8 cellular contexts compared by ENCODE assay signal in genomic region chr1:198681831-198682756, GRCh38. TPM values are rescaled to one million over a fixed set of nuclear protein-coding genes. Genes with fewer than 3 reads are reported as not detected.
DNase-seq lines count a peak whose midpoint lies in the region; TF ChIP-seq lines count a peak whose summit lies in the region.

No MANE protein-coding gene starts in this region.

- peak; percentile 35 to 60 (median 54) for TF ChIP-seq POLR2A in spleen (IDR thresholded peaks at IDR 0.05)

- in situ Hi-C loops in GM23248 (cut with MboI), result loop anchor here (25.0 kb wide), 6 partner anchors 395 to 1170 kb away; partner anchors contain the start of genes C1orf53, LHX9 and NEK7

- H3K4me2 ChIP-seq in GM23248 (ENCODE audit: unreplicated experiment) (peak overlapping the region; percentile 61), hepatocyte (peak overlapping the region; percentile 70)

- H3K4me1 ChIP-seq in GM23248 (ENCODE audit: insufficient read depth), result peaks cover 70% of the 10 kb centered on the region
- peaks cover 11% of the 10 kb centered on the region for H3K4me1 ChIP-seq in adipocyte (ENCODE audit: control insufficient read depth, insufficient read depth, low read length)
- H3K4me1 ChIP-seq in hepatocyte (ENCODE audit: insufficient read depth), result peaks cover 14% of the 10 kb centered on the region
- H3K4me1 ChIP-seq in spleen, result peaks cover 56 to 100% (median 96%) of the 10 kb centered on the region in 6 donors

- DNase-seq in GM06990 (ENCODE audit: extremely low read depth, insufficient read length) (peak; percentile 71), GM23248 (peak; percentile 98), SKM-1 treated with dmso at 0.1 percent for 144 hours (lab: John Stamatoyannopoulos, UW; ENCODE audit: unreplicated experiment) (peak; percentile 100), adipocyte (ENCODE audit: low read depth) (peak; percentile 85), hepatocyte (ENCODE audit: low spot score) (peak; percentile 57), spleen (peak; percentile 89), SW 1271 (lab: John Stamatoyannopoulos, UW) (no peak)

- H3K36me3 ChIP-seq in GM06990 (ENCODE audit: control insufficient read depth, insufficient read depth, low read length) (no peaks in the 10 kb centered on the region), GM23248 (ENCODE audit: low read depth) (no peaks in the 10 kb centered on the region), KOPT-K1 (ENCODE audit: insufficient read depth, low read length) (peaks cover 8% of the 10 kb centered on the region), adipocyte (ENCODE audit: control insufficient read depth, insufficient read depth, low read length, severe bottlenecking) (no peaks in the 10 kb centered on the region), hepatocyte (replicated peaks; ENCODE audit: insufficient read depth, low read depth) (no peaks in the 10 kb centered on the region), spleen (peaks cover 0 to 15% (median 5%) of the 10 kb centered on the region in 6 donors)

- H3K79me2 ChIP-seq in GM23248 (ENCODE audit: insufficient read depth) (no peaks in the 10 kb centered on the region), hepatocyte (no peaks in the 10 kb centered on the region)

- peak overlapping the region; percentile 74 for H3K9ac ChIP-seq in GM23248
- H3K9ac ChIP-seq in adipocyte (ENCODE audit: low read length), result peak overlapping the region; percentile 66

- H4K20me1 ChIP-seq in GM23248 (ENCODE audit: insufficient read depth), result no peaks in the 10 kb centered on the region
- H4K20me1 ChIP-seq in hepatocyte (ENCODE audit: insufficient read depth, poor library complexity, severe bottlenecking), result no peaks in the 10 kb centered on the region

- TF ChIP-seq CTCF in GM06990 (IDR thresholded peaks at IDR 0.05; ENCODE audit: insufficient read depth, low read length, poor library complexity, severe bottlenecking) (no peak), hepatocyte (IDR thresholded peaks at IDR 0.05; ENCODE audit: poor library complexity) (no peak), spleen (IDR thresholded peaks at IDR 0.05 in 8 of 11, conservative IDR thresholded peaks at IDR 0.05 in 3 of 11) (peak in 1 of 11 experiments; percentile 18)

- intact Hi-C loops in spleen (cut with DNase I; ENCODE audit: low total_unique reads), result no loop called here

- H2AFZ ChIP-seq in GM23248 (peak overlapping the region; percentile 49), hepatocyte (peak overlapping the region; percentile 76)

- H3K27me3 ChIP-seq in GM06990 (replicated peaks; ENCODE audit: control insufficient read depth, insufficient read depth, low read length) (no peaks in the 10 kb centered on the region), GM23248 (replicated peaks; ENCODE audit: insufficient read depth) (no peaks in the 10 kb centered on the region), adipocyte (replicated peaks; ENCODE audit: control insufficient read depth, insufficient read depth, low read length) (no peaks in the 10 kb centered on the region), hepatocyte (no peaks in the 10 kb centered on the region), spleen (replicated peaks in 1 of 7) (no peaks in the 10 kb centered on the region)

- no peaks in the 10 kb centered on the region for H3K9me2 ChIP-seq in GM23248 (ENCODE audit: insufficient read depth)
- H3K9me2 ChIP-seq in hepatocyte (replicated peaks; ENCODE audit: insufficient read depth), result no peaks in the 10 kb centered on the region

- 8 to 9% methylated on average over 7 of the region's 7 CpGs for whole genome bisulfite sequencing in GM23248 (ENCODE audit: low coverage in 1 of 2, low lambda C conversion rate in 2 of 2, missing lambda C conversion rate in 2 of 2), 2 experiments
- 5% methylated on average over 7 of the region's 7 CpGs for WGBS in hepatocyte (ENCODE audit: low lambda C conversion rate, missing lambda C conversion rate)
- 12 to 24% (median 18%) methylated on average over 7 of the region's 7 CpGs for WGBS in spleen, 5 donors

- peak overlapping the region; percentile 94 for H3K27ac ChIP-seq in GM23248
- peak overlapping the region; percentile 91 for H3K27ac ChIP-seq in KOPT-K1 (ENCODE audit: low read depth, low read length, poor library complexity, severe bottlenecking)
- peak overlapping the region; percentile 71 for H3K27ac ChIP-seq in hepatocyte
- H3K27ac ChIP-seq in spleen, result peak overlapping the region; percentile 66 to 93 (median 88)

- peaks cover 45% of the 10 kb centered on the region for H3F3A ChIP-seq in GM23248 (ENCODE audit: insufficient read depth)

- H3K9me3 ChIP-seq in GM23248 (ENCODE audit: low read depth) (no peaks in the 10 kb centered on the region), KOPT-K1 (ENCODE audit: insufficient read depth, low read length, poor library complexity, severe bottlenecking) (no peaks in the 10 kb centered on the region), adipocyte (ENCODE audit: control insufficient read depth, low read length) (no peaks in the 10 kb centered on the region), hepatocyte (ENCODE audit: low read depth) (no peaks in the 10 kb centered on the region), spleen (no peaks in the 10 kb centered on the region)

- peak overlapping the region; percentile 33; the same call in 1 of the 2 replicates for H3K4me3 ChIP-seq in GM06990 (replicated peaks; ENCODE audit: low read depth, low read length)
- H3K4me3 ChIP-seq in GM23248, result peak overlapping the region; percentile 14
- peak overlapping the region; percentile 74 for H3K4me3 ChIP-seq in adipocyte (ENCODE audit: low read length)
- H3K4me3 ChIP-seq in hepatocyte, result no peak overlapping the region
- peak overlapping the region in 4 of 8 donors; percentile 4 to 59 (median 5) for H3K4me3 ChIP-seq in spleen

RNA-seq across cellular contexts. Expression of gene PTPRC, which starts 43.3 kb away (rescaled TPM):
- 0.38 and 0.86 TPM in 2 replicates for total RNA-seq in GM23248 (2014; rRNA removed; shearing (Covaris generic))
- polyA plus RNA-seq in GM23248 (2016; fragmentation: Nextera tagmentation; extraction: Ambion mirVana), result 0.66 and 0.70 TPM in 2 replicates
- total RNA-seq in hepatocyte, result 0.44 and 0.87 TPM in 2 replicates
- 0.11 TPM in 1 of 2 replicates, not detected in the other for polyA plus RNA-seq in hepatocyte
- total RNA-seq in spleen, result 100 to 1,000 TPM; 439 to 716 (median 526) TPM
- 10 to 100 TPM; 79.2 to 99.3 (median 92.4) TPM for polyA plus RNA-seq in spleen

Comparison
In these comparisons a context has a peak if more than half of its experiments do, and no peak if none do; other contexts are left out.
1. DNase-seq: peak in GM06990 (single experiment), GM23248 (single experiment), SKM-1 treated with dmso at 0.1 percent for 144 hours (single experiment), adipocyte (single experiment), hepatocyte (single experiment) and spleen (single experiment); none in SW 1271 (0 of 2).
2. RNA of gene PTPRC, which starts 43.3 kb away (total RNA-seq): 439 to 716 TPM in spleen; 0.44 to 0.87 TPM in hepatocyte and 0.38 to 0.86 TPM in GM23248; every median in the first group is over 100 times any median in the second.
3. Peak in every context shown above with its lines, with median percentiles within 50 percentile points of each other: H3K27ac ChIP-seq.